Comparison of ENCODE assay signal across 8 cellular contexts in the genomic region with DNA sequence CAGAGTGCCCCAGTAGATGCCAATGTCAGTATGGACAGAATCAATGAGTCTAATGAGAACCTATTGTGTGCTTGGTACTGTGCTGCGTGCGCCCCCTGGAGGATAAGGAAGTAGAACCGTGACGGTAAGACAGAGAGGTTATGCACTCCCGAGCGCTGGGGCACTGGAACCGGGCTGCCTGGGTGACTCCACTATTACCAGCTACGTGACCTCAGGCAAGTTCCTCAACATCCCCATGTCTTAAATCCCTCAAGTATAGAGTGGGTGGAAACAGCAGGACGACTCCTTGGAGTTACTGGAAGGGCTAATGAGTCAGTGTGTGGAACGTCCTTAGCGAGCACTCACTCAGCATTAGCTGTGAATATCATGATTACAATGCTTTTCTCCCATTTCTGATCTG. TPM values are rescaled to one million over a fixed set of nuclear protein-coding genes. Genes with fewer than 3 reads are reported as not detected.
DNase-seq lines count a peak whose midpoint lies in the region; ATAC-seq and TF ChIP-seq lines count a peak whose summit lies in the region.

No MANE protein-coding gene starts in this region.

- ATAC-seq in HG03565 (IDR thresholded peaks at IDR 0.05; ENCODE audit: unreplicated experiment), result peak; percentile 48
- no peak for ATAC-seq in lung (ENCODE audit: insufficient read depth, low FRiP score)
- peak; percentile 70 for ATAC-seq in stimulated activated naive CD8-positive, alpha-beta T cell treated with anti-CD3 and anti-CD28 coated beads, Interleukin-15, Interleukin-2, amounts not matched to agents 100 U/mL and 50 U/mL, for 24 hours

- no peak overlapping the region for H3K4me3 Mint-ChIP-seq in T-helper 2 cell treated with Interferon-gamma antibody and Interleukin-4, amounts not matched to agents 5 μg/mL and 100 μg/mL, for 36 hours

- in situ Hi-C loops in astrocyte of the cerebellum (cut with HindIII; ENCODE audit: low sequenced_read_pairs), result no loop called here

- peaks cover 0 to 5% of the 10 kb centered on the region in 2 donors for H3K4me1 ChIP-seq in lung (ENCODE audit: control insufficient read depth in 2 of 2, insufficient read depth in 2 of 2, low read length in 2 of 2)

- 24% methylated on average over 11 of the region's 11 CpGs for WGBS in lung, 2 donors

- no peaks in the 10 kb centered on the region for H3K36me3 ChIP-seq in lung (ENCODE audit: control insufficient read depth in 2 of 2, insufficient read depth in 2 of 2, low read length in 2 of 2)

- H3K27ac ChIP-seq in lung (ENCODE audit: low read depth in 1 of 2, low read length in 1 of 2), result no peak overlapping the region

- peak; percentile 49 for TF ChIP-seq CTCF in astrocyte of the cerebellum (IDR thresholded peaks at IDR 0.05; ENCODE audit: low read depth, low read length, missing control alignments)
- TF ChIP-seq CTCF in lung (IDR thresholded peaks at IDR 0.05; ENCODE audit: control extremely low read depth, extremely low read depth), result peak; percentile 8

- H3K9me3 ChIP-seq in lung (ENCODE audit: control insufficient read depth in 2 of 2, insufficient read depth in 1 of 2, low read length in 1 of 2), result no peaks in the 10 kb centered on the region

- no peaks in the 10 kb centered on the region for H3K9me3 Mint-ChIP-seq in T-helper 2 cell treated with Interferon-gamma antibody and Interleukin-4, amounts not matched to agents 5 μg/mL and 100 μg/mL, for 36 hours

- no peak overlapping the region for H3K4me3 ChIP-seq in astrocyte of the cerebellum (ENCODE audit: low read depth, low read length)
- H3K4me3 ChIP-seq in lung, result no peak overlapping the region

- no peaks in the 10 kb centered on the region for H3K36me3 Mint-ChIP-seq in T-helper 2 cell treated with Interferon-gamma antibody and Interleukin-4, amounts not matched to agents 5 μg/mL and 100 μg/mL, for 36 hours (ENCODE audit: low read depth)

- DNase-seq in activated gamma-delta T cell treated with Interleukin-2 at 50 U/mL for 16 hours, result peak; percentile 52
- no peak for DNase-seq in activated gamma-delta T cell (lab: John Stamatoyannopoulos, UW)
- peak; percentile 41 for DNase-seq in T-helper 2 cell treated with Interferon-gamma antibody and Interleukin-4, amounts not matched to agents 5 μg/mL and 100 μg/mL, for 36 hours (ENCODE audit: low spot score)
- no peak for DNase-seq in astrocyte of the cerebellum (ENCODE audit: low read depth)
- DNase-seq in lung (ENCODE audit: low spot score), result peak; percentile 39
- peak; percentile 74 for DNase-seq in stimulated activated naive CD8-positive, alpha-beta T cell treated with anti-CD3 and anti-CD28 coated beads, Interleukin-15, Interleukin-2, amounts not matched to agents 100 U/mL and 50 U/mL, for 24 hours
- DNase-seq in KG1 (lab: John Stamatoyannopoulos, UW), result no peak

- no peaks in the 10 kb centered on the region for H3K27me3 Mint-ChIP-seq in T-helper 2 cell treated with Interferon-gamma antibody and Interleukin-4, amounts not matched to agents 5 μg/mL and 100 μg/mL, for 36 hours (ENCODE audit: low read depth)

- no peak overlapping the region for H3K27ac Mint-ChIP-seq in T-helper 2 cell treated with Interferon-gamma antibody and Interleukin-4, amounts not matched to agents 5 μg/mL and 100 μg/mL, for 36 hours

- no peaks in the 10 kb centered on the region for H3K27me3 ChIP-seq in lung (ENCODE audit: control insufficient read depth, insufficient read depth)

- peaks cover 2% of the 10 kb centered on the region for H3K4me1 Mint-ChIP-seq in T-helper 2 cell treated with Interferon-gamma antibody and Interleukin-4, amounts not matched to agents 5 μg/mL and 100 μg/mL, for 36 hours (ENCODE audit: low read depth)

RNA-seq across cellular contexts. Expression of gene CHST4, which starts 16.2 kb away (rescaled TPM):
- total RNA-seq in lung, result under 1 TPM; 0.43 to 0.95 TPM
- under 1 TPM; 0.28 to 0.92 TPM for polyA plus RNA-seq in lung

RNA-seq across cellular contexts. Expression of gene TAT, which starts 34.5 kb away (rescaled TPM):
- total RNA-seq in lung, result under 1 TPM in 1 of 2 donors, not detected in 1; 0.74 TPM
- polyA plus RNA-seq in lung, result under 1 TPM; 0.14 to 0.26 TPM

RNA-seq across cellular contexts. Expression of gene ZNF19, which starts 53.3 kb away (rescaled TPM):
- 10 to 100 TPM; 12.6 to 16.1 TPM for total RNA-seq in lung
- polyA plus RNA-seq in lung, result 1 to 10 TPM; 1.9 to 5.1 TPM

Comparison
In these comparisons a context has a peak if more than half of its experiments do, and no peak if none do; other contexts are left out.
1. DNase-seq: peak in activated gamma-delta T cell treated with Interleukin-2 at 50 U/mL for 16 hours (single experiment), T-helper 2 cell treated with Interferon-gamma antibody and Interleukin-4, amounts not matched to agents 5 μg/mL and 100 μg/mL, for 36 hours (single experiment), lung (single experiment) and stimulated activated naive CD8-positive, alpha-beta T cell treated with anti-CD3 and anti-CD28 coated beads, Interleukin-15, Interleukin-2, amounts not matched to agents 100 U/mL and 50 U/mL, for 24 hours (single experiment); none in activated gamma-delta T cell (single experiment), astrocyte of the cerebellum (single experiment) and KG1 (single experiment).